14 cellular contexts compared by ENCODE assay signal in the genomic region with DNA sequence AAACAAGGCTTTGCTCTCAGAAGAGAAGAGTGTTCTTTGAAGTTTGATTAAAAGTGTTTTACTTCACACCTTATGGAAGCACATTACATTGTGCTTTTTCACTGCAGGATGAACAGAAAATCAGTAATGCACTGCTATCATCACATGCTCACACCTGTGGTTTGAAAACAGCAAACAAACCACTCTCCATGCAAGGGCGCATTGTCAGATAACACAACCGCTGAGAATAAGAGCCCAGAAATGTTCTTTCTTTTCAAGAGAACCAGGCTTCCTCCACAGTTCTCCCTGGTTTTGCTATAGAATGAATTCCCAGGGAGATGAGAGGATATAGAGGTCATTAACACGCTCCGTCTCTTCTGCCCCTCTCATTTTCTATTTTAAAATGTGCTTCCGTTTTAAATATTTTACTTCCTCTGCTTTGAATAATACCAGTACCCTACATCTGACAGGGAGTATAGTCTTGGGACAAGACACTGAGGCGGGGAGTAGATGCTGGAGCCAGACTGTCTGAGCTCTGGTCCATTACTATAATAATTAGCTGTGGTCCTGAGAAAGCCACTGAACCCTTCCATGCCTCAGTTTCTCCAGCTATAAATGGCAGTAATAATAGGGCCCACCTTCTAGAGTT.
DNase-seq lines count a peak whose midpoint lies in the region; ATAC-seq and TF ChIP-seq lines count a peak whose summit lies in the region.
"Had no signal": no experiment of that assay in that cellular context is flagged by ENCODE, and none has a peak within 500 bp of the region (broad histone marks: within the 10 kb centered on the region; RNA-seq: fewer than 3 reads in every experiment).

No MANE protein-coding gene starts in this region.

- intact Hi-C loops in esophagus squamous epithelium (cut with DNase I) (no loop called here), aorta (cut with DNase I) (no loop called here)

- TF ChIP-seq POLR2A in Raji (IDR thresholded peaks at IDR 0.05; ENCODE audit: insufficient read depth, low read depth, low read length), result 0 out of 2 replicates have a peak, but pooled peaks have one; percentile 27
- no peak for TF ChIP-seq POLR2A in esophagus squamous epithelium (IDR thresholded peaks at IDR 0.05)

- H3K4me3 Mint-ChIP-seq in CD4-positive, CD25-positive, alpha-beta regulatory T cell, result peak overlapping the region in 2 of 4 donors; percentile 45 to 48
- H3K4me3 Mint-ChIP-seq: CD14-positive monocyte; stimulated activated effector memory CD8-positive, alpha-beta T cell treated with anti-CD3 and anti-CD28 coated beads, Interleukin-12 subunit alpha, Interleukin-12 subunit beta, amount 100 ng/mL, for 72 hours had no signal

- ATAC-seq in CD4-positive, CD25-positive, alpha-beta regulatory T cell (ENCODE audit: low read depth in 2 of 2), result peak; percentile 24 to 42
- ATAC-seq in GM18868 (IDR thresholded peaks at IDR 0.05; ENCODE audit: unreplicated experiment) (peak; percentile 41), aorta (ENCODE audit: low FRiP score) (no peak), GM21717 (IDR thresholded peaks at IDR 0.05; ENCODE audit: unreplicated experiment) (no peak), GM18909 (IDR thresholded peaks at IDR 0.05; ENCODE audit: poor library complexity, unreplicated experiment) (no peak), HG03571 (IDR thresholded peaks at IDR 0.05; ENCODE audit: unreplicated experiment) (no peak)
- ATAC-seq: HepG2 had no signal

- no peak overlapping the region for H3K27ac ChIP-seq in CD4-positive, CD25-positive, alpha-beta regulatory T cell (ENCODE audit: insufficient read depth, low read length, poor library complexity, severe bottlenecking)
- H3K27ac ChIP-seq in esophagus squamous epithelium (peak overlapping the region; percentile 50 to 79 (median 77)), aorta (ENCODE audit: low read depth in 1 of 2, low read length in 2 of 2) (no peak overlapping the region)

- H3K36me3 ChIP-seq in CD4-positive, CD25-positive, alpha-beta regulatory T cell (ENCODE audit: control insufficient read depth, insufficient read depth, low read length), result no peaks in the 10 kb centered on the region
- H3K36me3 ChIP-seq in esophagus squamous epithelium (no peaks in the 10 kb centered on the region), aorta (ENCODE audit: control insufficient read depth in 1 of 2, insufficient read depth in 2 of 2, low read length in 1 of 2) (no peaks in the 10 kb centered on the region)

- H3K9me3 ChIP-seq in CD4-positive, CD25-positive, alpha-beta regulatory T cell (ENCODE audit: control insufficient read depth in 2 of 2, low read length in 2 of 2), result no peaks in the 10 kb centered on the region
- no peaks in the 10 kb centered on the region for H3K9me3 ChIP-seq in esophagus squamous epithelium
- H3K9me3 ChIP-seq in aorta (ENCODE audit: control insufficient read depth, low read length), result no peaks in the 10 kb centered on the region

- H3K27ac Mint-ChIP-seq in CD4-positive, CD25-positive, alpha-beta regulatory T cell, result peak overlapping the region; percentile 31 to 62 (median 48)
- H3K27ac Mint-ChIP-seq: stimulated activated effector memory CD8-positive, alpha-beta T cell treated with anti-CD3 and anti-CD28 coated beads, Interleukin-12 subunit alpha, Interleukin-12 subunit beta, amount 100 ng/mL, for 72 hours had no signal

- no peaks in the 10 kb centered on the region for H3K27me3 Mint-ChIP-seq in CD4-positive, CD25-positive, alpha-beta regulatory T cell

- H3K4me1 ChIP-seq in CD4-positive, CD25-positive, alpha-beta regulatory T cell (ENCODE audit: control insufficient read depth, insufficient read depth, low read length, poor library complexity, severe bottlenecking), result peaks cover 10% of the 10 kb centered on the region
- H3K4me1 ChIP-seq in esophagus squamous epithelium, result peaks cover 7 to 35% (median 9%) of the 10 kb centered on the region in 3 donors
- H3K4me1 ChIP-seq in aorta (ENCODE audit: control insufficient read depth in 1 of 2, insufficient read depth in 2 of 2, low read length in 2 of 2), result no peaks in the 10 kb centered on the region

- H3K9me3 Mint-ChIP-seq in CD4-positive, CD25-positive, alpha-beta regulatory T cell, result no peaks in the 10 kb centered on the region
- H3K9me3 Mint-ChIP-seq: stimulated activated effector memory CD8-positive, alpha-beta T cell treated with anti-CD3 and anti-CD28 coated beads, Interleukin-12 subunit alpha, Interleukin-12 subunit beta, amount 100 ng/mL, for 72 hours had no signal

- TF ChIP-seq CTCF in esophagus squamous epithelium (IDR thresholded peaks at IDR 0.05), result no peak

- peak overlapping the region; percentile 67 for H3K4me3 ChIP-seq in CD4-positive, CD25-positive, alpha-beta regulatory T cell (ENCODE audit: low read depth, low read length)
- H3K4me3 ChIP-seq in esophagus squamous epithelium (no peak overlapping the region), aorta (ENCODE audit: low read length in 2 of 2) (no peak overlapping the region)

- 69 to 78% methylated on average over 6 of the region's 6 CpGs for WGBS in esophagus squamous epithelium, 2 donors
- WGBS in aorta, 2 donors, result 77 to 87% methylated on average over 6 of the region's 6 CpGs

- H3K36me3 Mint-ChIP-seq in CD4-positive, CD25-positive, alpha-beta regulatory T cell, result no peaks in the 10 kb centered on the region
- H3K36me3 Mint-ChIP-seq: CD14-positive monocyte; stimulated activated effector memory CD8-positive, alpha-beta T cell treated with anti-CD3 and anti-CD28 coated beads, Interleukin-12 subunit alpha, Interleukin-12 subunit beta, amount 100 ng/mL, for 72 hours had no signal

- H3K4me1 Mint-ChIP-seq in CD4-positive, CD25-positive, alpha-beta regulatory T cell, result peaks cover 0 to 15% (median 9%) of the 10 kb centered on the region in 4 donors

- no peaks in the 10 kb centered on the region for H3K27me3 ChIP-seq in CD4-positive, CD25-positive, alpha-beta regulatory T cell (ENCODE audit: control insufficient read depth, insufficient read depth, low read length)
- H3K27me3 ChIP-seq in esophagus squamous epithelium (no peaks in the 10 kb centered on the region), aorta (ENCODE audit: control insufficient read depth in 1 of 2, insufficient read depth in 2 of 2, low read length in 1 of 2) (no peaks in the 10 kb centered on the region)

- no peak for DNase-seq in CD4-positive, CD25-positive, alpha-beta regulatory T cell
- no peak for DNase-seq in esophagus squamous epithelium (lab: John Stamatoyannopoulos, UW)
- no peak for DNase-seq in aorta
- DNase-seq: foreskin fibroblast, kidney glomerular epithelial cell, NCI-H2081 treated with DMSO at 0.1 percent for 48 hours had no signal

Comparison
In these comparisons a context has a peak if more than half of its experiments do, and no peak if none do; other contexts are left out.
1. ATAC-seq: peak in CD4-positive, CD25-positive, alpha-beta regulatory T cell (2 of 2) and GM18868 (single experiment); none in aorta (single experiment), GM21717 (single experiment), GM18909 (single experiment) and HG03571 (single experiment).
2. H3K27ac ChIP-seq: peak in esophagus squamous epithelium (4 of 4); none in CD4-positive, CD25-positive, alpha-beta regulatory T cell (single experiment) and aorta (0 of 2).